31 cellular contexts compared by ENCODE assay signal in the genomic region with DNA sequence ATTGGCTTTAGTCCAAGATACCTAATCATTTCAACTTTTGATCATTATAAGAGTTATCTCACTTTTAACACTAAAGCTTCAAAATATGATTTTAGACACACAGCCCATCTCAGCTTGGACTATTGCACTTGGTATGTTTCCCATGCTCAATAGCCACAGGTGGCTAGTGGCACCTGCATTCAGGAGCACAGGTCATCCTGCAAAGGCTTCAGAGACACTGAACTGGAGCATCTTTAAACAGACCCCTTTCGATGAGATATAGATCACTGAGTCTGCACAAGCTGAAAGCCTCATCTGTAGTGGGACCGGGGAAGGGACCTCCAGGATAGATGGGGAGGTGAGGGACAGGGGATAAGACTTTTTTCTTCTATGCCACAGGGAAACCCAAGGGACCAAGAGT.
"Had no signal": no experiment of that assay in that cellular context is flagged by ENCODE, and none has a peak within 500 bp of the region (broad histone marks: within the 10 kb centered on the region; RNA-seq: fewer than 3 reads in every experiment).

No MANE protein-coding gene starts in this region.

- H3K4me1 ChIP-seq: ascending aorta, breast epithelium, colonic mucosa, esophagus squamous epithelium, gastroesophageal sphincter had no signal

- H3K27ac ChIP-seq: ascending aorta, breast epithelium, cardiac muscle cell, colonic mucosa, epithelial cell of prostate, esophagus squamous epithelium, gastroesophageal sphincter, heart right ventricle had no signal

- ATAC-seq: activated naive CD4-positive, alpha-beta T cell treated with anti-CD3 and anti-CD28 coated beads, Interleukin-2, amount 50 U/mL, for 72 hours; heart right ventricle; T-helper 17 cell had no signal

- H3K4me3 ChIP-seq: ascending aorta, breast epithelium, cardiac muscle cell, colonic mucosa, esophagus squamous epithelium, gastroesophageal sphincter, heart right ventricle had no signal

- H3K4me3 Mint-ChIP-seq: activated CD4-positive, alpha-beta memory T cell treated with anti-CD3 and anti-CD28 coated beads, Interleukin-2, amount 10 ng/mL, durations not matched to agents 7 days and 5 days; activated CD4-positive, alpha-beta T cell treated with anti-CD3 and anti-CD28 coated beads, Interleukin-2, amount 10 ng/mL, durations not matched to agents 7 days and 5 days; activated naive CD4-positive, alpha-beta T cell treated with anti-CD3 and anti-CD28 coated beads, Interleukin-2, amount 10 ng/mL, durations not matched to agents 7 days and 5 days; activated T-cell treated with anti-CD3 and anti-CD28 coated beads, Interleukin-2, amount 50 U/mL, for 24 hours; brain; T-helper 17 cell; T-helper 2 cell treated with Interferon-gamma antibody and Interleukin-4, amounts not matched to agents 5 μg/mL and 100 μg/mL, for 36 hours had no signal

- H3K27ac Mint-ChIP-seq: activated CD4-positive, alpha-beta memory T cell treated with anti-CD3 and anti-CD28 coated beads, Interleukin-2, amount 10 ng/mL, durations not matched to agents 7 days and 5 days; activated CD4-positive, alpha-beta T cell treated with anti-CD3 and anti-CD28 coated beads, Interleukin-2, amount 10 ng/mL, durations not matched to agents 7 days and 5 days; activated naive CD4-positive, alpha-beta T cell treated with anti-CD3 and anti-CD28 coated beads, Interleukin-2, amount 50 U/mL, for 72 hours; activated T-cell treated with anti-CD3 and anti-CD28 coated beads, Interleukin-2, amount 50 U/mL, for 72 hours; T-helper 17 cell; T-helper 2 cell treated with Interferon-gamma antibody and Interleukin-4, amounts not matched to agents 5 μg/mL and 100 μg/mL, for 36 hours had no signal

- H3K9me3 ChIP-seq: ascending aorta, breast epithelium, colonic mucosa, esophagus squamous epithelium, gastroesophageal sphincter, heart right ventricle had no signal

- H3K9me3 Mint-ChIP-seq: activated CD4-positive, alpha-beta memory T cell treated with anti-CD3 and anti-CD28 coated beads, Interleukin-2, amount 10 ng/mL, durations not matched to agents 7 days and 5 days; activated CD4-positive, alpha-beta T cell treated with anti-CD3 and anti-CD28 coated beads, Interleukin-2, amount 10 ng/mL, durations not matched to agents 7 days and 5 days; activated naive CD4-positive, alpha-beta T cell treated with anti-CD3 and anti-CD28 coated beads, Interleukin-2, amount 10 ng/mL, durations not matched to agents 7 days and 5 days; activated naive CD4-positive, alpha-beta T cell treated with anti-CD3 and anti-CD28 coated beads, Interleukin-2, amount 50 U/mL, for 72 hours; activated naive CD8-positive, alpha-beta T cell treated with anti-CD3 and anti-CD28 coated beads, Interleukin-2, amount 10 ng/mL, durations not matched to agents 7 days and 5 days; activated T-cell treated with anti-CD3 and anti-CD28 coated beads, Interleukin-2, amount 50 U/mL, for 24 hours; activated T-cell treated with anti-CD3 and anti-CD28 coated beads, Interleukin-2, amount 50 U/mL, for 72 hours; brain; T-helper 2 cell treated with Interferon-gamma antibody and Interleukin-4, amounts not matched to agents 5 μg/mL and 100 μg/mL, for 36 hours had no signal

- H3K36me3 Mint-ChIP-seq: activated naive CD4-positive, alpha-beta T cell treated with anti-CD3 and anti-CD28 coated beads, Interleukin-2, amount 10 ng/mL, durations not matched to agents 7 days and 5 days; activated naive CD4-positive, alpha-beta T cell treated with anti-CD3 and anti-CD28 coated beads, Interleukin-2, amount 50 U/mL, for 72 hours; activated naive CD8-positive, alpha-beta T cell treated with anti-CD3 and anti-CD28 coated beads, Interleukin-2, amount 10 ng/mL, durations not matched to agents 7 days and 5 days; brain had no signal

- DNase-seq: activated CD4-positive, alpha-beta memory T cell treated with anti-CD3 and anti-CD28 coated beads, Interleukin-2, amount 10 ng/mL, durations not matched to agents 7 days and 5 days; activated CD4-positive, alpha-beta T cell treated with anti-CD3 and anti-CD28 coated beads for 4 hours; activated CD4-positive, alpha-beta T cell treated with anti-CD3 and anti-CD28 coated beads, Interleukin-2, amount 10 ng/mL, durations not matched to agents 7 days and 5 days; activated CD4-positive, CD25-positive, alpha-beta regulatory T cell; activated CD4-positive, CD25-positive, alpha-beta regulatory T cell treated with anti-CD3 and anti-CD28 coated beads, Interleukin-2, amount 50 U/mL, for 72 hours; activated CD8-positive, alpha-beta memory T cell treated with anti-CD3 and anti-CD28 coated beads, Interleukin-2, amount 50 U/mL, for 48 hours; activated gamma-delta T cell; activated naive CD4-positive, alpha-beta T cell; activated naive CD4-positive, alpha-beta T cell treated with anti-CD3 and anti-CD28 coated beads, Interleukin-2, amount 10 ng/mL, durations not matched to agents 7 days and 5 days; activated naive CD8-positive, alpha-beta T cell treated with anti-CD3 and anti-CD28 coated beads, Interleukin-2, amount 10 ng/mL, durations not matched to agents 7 days and 5 days; activated T-cell treated with anti-CD3 and anti-CD28 coated beads for 4 hours; activated T-cell treated with anti-CD3 and anti-CD28 coated beads, Interleukin-2, amount 50 U/mL, for 24 hours; activated T-cell treated with anti-CD3 and anti-CD28 coated beads, Interleukin-2, amount 50 U/mL, for 72 hours; central memory CD4-positive, alpha-beta T cell; cerebellar nuclear complex; colonic mucosa; effector CD8-positive, alpha-beta T cell; esophagus squamous epithelium; foreskin melanocyte; heart right ventricle; T-helper 17 cell had no signal

- H3K36me3 ChIP-seq: ascending aorta, breast epithelium, cardiac muscle cell, colonic mucosa, esophagus squamous epithelium, gastroesophageal sphincter, heart right ventricle had no signal

- FAIRE-seq: endometrium, endothelial cell of umbilical vein had no signal

- H3K27me3 Mint-ChIP-seq: activated CD4-positive, alpha-beta memory T cell treated with anti-CD3 and anti-CD28 coated beads, Interleukin-2, amount 10 ng/mL, durations not matched to agents 7 days and 5 days; activated CD4-positive, alpha-beta T cell treated with anti-CD3 and anti-CD28 coated beads, Interleukin-2, amount 10 ng/mL, durations not matched to agents 7 days and 5 days; activated naive CD4-positive, alpha-beta T cell treated with anti-CD3 and anti-CD28 coated beads, Interleukin-2, amount 10 ng/mL, durations not matched to agents 7 days and 5 days; activated naive CD8-positive, alpha-beta T cell treated with anti-CD3 and anti-CD28 coated beads, Interleukin-2, amount 10 ng/mL, durations not matched to agents 7 days and 5 days; activated T-cell treated with anti-CD3 and anti-CD28 coated beads, Interleukin-2, amount 50 U/mL, for 24 hours; brain; T-helper 17 cell had no signal

- H3K27me3 ChIP-seq: ascending aorta, breast epithelium, cardiac muscle cell, colonic mucosa had no signal
